Comparison of ENCODE assay signal across 13 cellular contexts in genomic region chr11:3723014-3723708, GRCh38. TPM values are rescaled to one million over a fixed set of nuclear protein-coding genes. Genes with fewer than 3 reads are reported as not detected.
DNase-seq lines count a peak whose midpoint lies in the region; ATAC-seq, FAIRE-seq and TF ChIP-seq lines count a peak whose summit lies in the region.
"Had no signal": no experiment of that assay in that cellular context is flagged by ENCODE, and none has a peak within 500 bp of the region (broad histone marks: within the 10 kb centered on the region; RNA-seq: fewer than 3 reads in every experiment).

No MANE protein-coding gene starts in this region.

- no peak for TF ChIP-seq EP300 in A549 (IDR thresholded peaks at IDR 0.05)

- H3K4me3 ChIP-seq in A549 (no peak overlapping the region), adipocyte (ENCODE audit: low read length) (no peak overlapping the region)
- H3K4me3 ChIP-seq: heart right ventricle, neural progenitor cell had no signal

- peak overlapping the region; percentile 50 to 77; a peak in 5 of 6 replicates for H3K27ac ChIP-seq in A549
- H3K27ac ChIP-seq: neural progenitor cell had no signal

- POLR2A ChIA-PET in A549 (lab: Yijun Ruan, JAX): interaction anchor here (1.1 kb wide), 1 partner anchor 50 kb away, joined by 3 read pairs; no protein-coding TSS in a partner anchor

- TF ChIP-seq CTCF in A549 (IDR thresholded peaks at IDR 0.05): no peak

- no peaks in the 10 kb centered on the region for H3K27me3 ChIP-seq in adipocyte (replicated peaks; ENCODE audit: control insufficient read depth, insufficient read depth, low read length)
- H3K27me3 ChIP-seq: heart right ventricle, neural progenitor cell had no signal

- TF ChIP-seq RAD21 in A549 (conservative IDR thresholded peaks at IDR 0.05 in 1 of 2, IDR thresholded peaks at IDR 0.05 in 1 of 2): no peak

- TF ChIP-seq POLR2A in A549 (IDR thresholded peaks at IDR 0.05; ENCODE audit: low read length): no peak

- H3K4me2 ChIP-seq in A549: peak overlapping the region; percentile 54
- H3K4me2 ChIP-seq: neural progenitor cell had no signal

- 12% methylated on average over 6 of the region's 6 CpGs for WGBS in A549 (ENCODE audit: missing lambda C conversion rate)

- peak; percentile 28 to 77 for DNase-seq in A549 (ENCODE audit: low read depth in 1 of 2, low spot score in 1 of 2)
- peak; percentile 97 for DNase-seq in HS-5 (ENCODE audit: low read depth)
- DNase-seq in adipocyte (ENCODE audit: low read depth): peak; percentile 97
- peak; percentile 99 for DNase-seq in iris pigment epithelial cell (ENCODE audit: low read depth)
- no peak for DNase-seq in mesenteric fat pad (ENCODE audit: low spot score)
- DNase-seq: activated B cell treated with CpG ODN at 0.5 μM for 24 hours; activated naive CD8-positive, alpha-beta T cell treated with anti-CD3 and anti-CD28 coated beads, Interleukin-2, amount 10 ng/mL, durations not matched to agents 7 days and 5 days; heart right ventricle had no signal

- CTCF ChIA-PET in A549 (lab: Yijun Ruan, JAX): interaction anchor here (1.5 kb wide), 1 partner anchor 21 kb away, joined by 3 read pairs; no protein-coding TSS in a partner anchor

- peaks cover 22% of the 10 kb centered on the region for H3K4me1 ChIP-seq in A549
- peaks cover 16% of the 10 kb centered on the region for H3K4me1 ChIP-seq in adipocyte (ENCODE audit: control insufficient read depth, insufficient read depth, low read length)
- H3K4me1 ChIP-seq: neural progenitor cell had no signal

- peak overlapping the region; percentile 62 for H3K9ac ChIP-seq in adipocyte (ENCODE audit: low read length)
- H3K9ac ChIP-seq: neural progenitor cell had no signal

- no peak for FAIRE-seq in A549 (lab: Jason Lieb, UNC)
- FAIRE-seq: GM12891 had no signal

- peaks cover 90% of the 10 kb centered on the region for H3K36me3 ChIP-seq in adipocyte (ENCODE audit: control insufficient read depth, insufficient read depth, low read length, severe bottlenecking)

- H3K9me3 ChIP-seq in A549 (no peaks in the 10 kb centered on the region), adipocyte (ENCODE audit: control insufficient read depth, low read length) (no peaks in the 10 kb centered on the region)

- peak; percentile 93 to 97 for ATAC-seq in A549
- no peak for ATAC-seq in GM19467 (IDR thresholded peaks at IDR 0.05; ENCODE audit: unreplicated experiment)
- no peak for ATAC-seq in HG02870 (IDR thresholded peaks at IDR 0.05; ENCODE audit: unreplicated experiment)
- no peak for ATAC-seq in GM18511 (IDR thresholded peaks at IDR 0.05; ENCODE audit: unreplicated experiment)

TF ChIP-seq in A549, 52 proteins besides CTCF, POLR2A, EP300 and RAD21:
- TF ChIP-seq NFE2L2 (conservative IDR thresholded peaks at IDR 0.05; ENCODE audit: low read length): peak; percentile 36; the same call in 1 of the 2 replicates
- TF ChIP-seq HOXA7 (CRISPR knock-in tag; IDR thresholded peaks at IDR 0.05): no peak
- no peak for TF ChIP-seq POLR2AphosphoS2 (conservative IDR thresholded peaks at IDR 0.05; ENCODE audit: low read length)
- TF ChIP-seq HES2 (IDR thresholded peaks at IDR 0.05): 0 out of 2 replicates have a peak, but pooled peaks have one; percentile 14
- no peak for TF ChIP-seq EHF (CRISPR knock-in tag; IDR thresholded peaks at IDR 0.05)
- TF ChIP-seq ELK1 (IDR thresholded peaks at IDR 0.05; ENCODE audit: low read depth, low read length): no peak
- peak; percentile 69 to 83; a peak in 3 of 4 replicates for TF ChIP-seq CEBPB (IDR thresholded peaks at IDR 0.05)
- TF ChIP-seq ESRRA (IDR thresholded peaks at IDR 0.05; ENCODE audit: borderline replicate concordance, low read length): no peak
- TF ChIP-seq MAX (IDR thresholded peaks at IDR 0.05): peak; percentile 52; the same call in 1 of the 2 replicates
- 0 out of 2 replicates have a peak, but pooled peaks have one; percentile 43 for TF ChIP-seq JUNB (IDR thresholded peaks at IDR 0.05)
- TF ChIP-seq FOSL2 (IDR thresholded peaks at IDR 0.05): no peak; the same call in 1 of the 2 replicates
- peak; percentile 89 for TF ChIP-seq FOSL2 (CRISPR knock-in tag; IDR thresholded peaks at IDR 0.05)
- TF ChIP-seq FOSB (CRISPR knock-in tag; IDR thresholded peaks at IDR 0.05): no peak
- TF ChIP-seq JUN (IDR thresholded peaks at IDR 0.05): peak in 1 of 2 experiments; percentile 57; a peak in 1 of 5 replicates
- TF ChIP-seq HMGXB4 (CRISPR knock-in tag; IDR thresholded peaks at IDR 0.05; ENCODE audit: borderline replicate concordance): no peak
- TF ChIP-seq TFCP2L1 (CRISPR knock-in tag; IDR thresholded peaks at IDR 0.05): no peak
- TF ChIP-seq MAFK (IDR thresholded peaks at IDR 0.05; ENCODE audit: partially characterized antibody): peak; percentile 34

RNA-seq across cellular contexts. Expression of gene CHRNA10, which starts 52.0 kb away (rescaled TPM):
- polyA plus RNA-seq in A549 (2011; rRNA removed): 0.44 and 0.61 TPM in 2 replicates
- polyA plus RNA-seq in A549 (2012; cell fraction: cytosol; rRNA removed): 1.1 and 1.4 TPM in 2 replicates
- polyA plus RNA-seq in A549 (2012; cell fraction: nucleus; rRNA removed): 9.0 and 11.0 TPM in 2 replicates
- 0.85 to 1.1 TPM (median 0.87 TPM) in 3 replicates for polyA plus RNA-seq in A549 (2017; fragmentation: RNase III; extraction: RNeasy Plus Mini Kit Qiagen cat#74134 plus additional on column Dnase treatment)
- polyA minus RNA-seq in A549 (2011; rRNA and poly(A)+ RNA removed): 0.66 and 1.4 TPM in 2 replicates
- total RNA-seq in mesenteric fat pad: 1.3 TPM

Comparison
In these comparisons a context has a peak if more than half of its experiments do, and no peak if none do; other contexts are left out.
1. ATAC-seq: peak in A549 (2 of 2); none in GM19467 (single experiment), HG02870 (single experiment) and GM18511 (single experiment).